ENCODE assay signal across 9 cellular contexts in genomic region chr17:45425125-45425983, GRCh38. TPM values are rescaled to one million over a fixed set of nuclear protein-coding genes. Genes with fewer than 3 reads are reported as not detected.
DNase-seq lines count a peak whose midpoint lies in the region; ATAC-seq and TF ChIP-seq lines count a peak whose summit lies in the region.
"Had no signal": no experiment of that assay in that cellular context is flagged by ENCODE, and none has a peak within 500 bp of the region (broad histone marks: within the 10 kb centered on the region; RNA-seq: fewer than 3 reads in every experiment).

No MANE protein-coding gene starts in this region.

- H3K27ac Mint-ChIP-seq in activated CD4-positive, alpha-beta T cell treated with anti-CD3 and anti-CD28 coated beads for 36 hours = no peak overlapping the region
- H3K27ac Mint-ChIP-seq: T-helper 1 cell treated with Interleukin-12 subunit alpha and Interleukin-12 subunit beta and Interleukin-4 antibody, amounts not matched to agents 30 μg/mL and 1 μg/mL, for 36 hours had no signal

- H3K27me3 ChIP-seq in kidney epithelial cell (ENCODE audit: control insufficient read depth, insufficient read depth, low read length) = peaks cover 10% of the 10 kb centered on the region

- H3K4me1 Mint-ChIP-seq in activated CD4-positive, alpha-beta T cell treated with anti-CD3 and anti-CD28 coated beads for 36 hours = peaks cover 12% of the 10 kb centered on the region

- peaks cover 6% of the 10 kb centered on the region for H3K27me3 Mint-ChIP-seq in activated CD4-positive, alpha-beta T cell treated with anti-CD3 and anti-CD28 coated beads for 36 hours

- DNase-seq in GM10266 (ENCODE audit: extremely low spot score) = peak; percentile 56
- DNase-seq in NCI-H2107 treated with DMSO at 0.1 percent for 48 hours (lab: John Stamatoyannopoulos, UW; ENCODE audit: unreplicated experiment) = peak; percentile 59
- peak; percentile 68 for DNase-seq in astrocyte of the spinal cord (ENCODE audit: low read depth, low spot score)
- DNase-seq in kidney epithelial cell (ENCODE audit: low read depth) = peak; percentile 81
- DNase-seq in NAMALWA (ENCODE audit: low spot score) = no peak
- no peak for DNase-seq in activated CD4-positive, alpha-beta T cell treated with anti-CD3 and anti-CD28 coated beads for 36 hours
- no peak for DNase-seq in superior temporal gyrus (ENCODE audit: extremely low spot score)

- no peaks in the 10 kb centered on the region for H3K9me3 Mint-ChIP-seq in activated CD4-positive, alpha-beta T cell treated with anti-CD3 and anti-CD28 coated beads for 36 hours (ENCODE audit: low read depth)
- H3K9me3 Mint-ChIP-seq: T-helper 1 cell treated with Interleukin-12 subunit alpha and Interleukin-12 subunit beta and Interleukin-4 antibody, amounts not matched to agents 30 μg/mL and 1 μg/mL, for 36 hours had no signal

- peak; percentile 37 for TF ChIP-seq CTCF in GM10266 (IDR thresholded peaks at IDR 0.05; ENCODE audit: control insufficient read depth, insufficient read depth, low read depth, missing control alignments)
- peak; percentile 61 for TF ChIP-seq CTCF in astrocyte of the spinal cord (IDR thresholded peaks at IDR 0.05; ENCODE audit: low read depth, low read length)
- peak; percentile 70 for TF ChIP-seq CTCF in kidney epithelial cell (IDR thresholded peaks at IDR 0.05; ENCODE audit: insufficient read depth, low read length, poor library complexity, severe bottlenecking)

- intact Hi-C loops in activated CD4-positive, alpha-beta T cell treated with anti-CD3 and anti-CD28 coated beads for 36 hours (cut with DNase I, micrococcal nuclease) = loop anchor here (5.0 to 10.0 kb wide), 2 partner anchors 167 to 409 kb away; no protein-coding TSS in a partner anchor

- in situ Hi-C loops in astrocyte of the spinal cord (cut with HindIII; ENCODE audit: low sequenced_read_pairs) = no loop called here

- CTCF ChIA-PET in activated CD4-positive, alpha-beta T cell treated with anti-CD3 and anti-CD28 coated beads for 36 hours (lab: Charles Lee) = interaction anchor here (0.7 to 0.8 kb wide), 3 partner anchors 10 to 28 kb away, joined by 3 to 4 read pairs (median 3); no protein-coding TSS in a partner anchor

- no peaks in the 10 kb centered on the region for H3K36me3 Mint-ChIP-seq in activated CD4-positive, alpha-beta T cell treated with anti-CD3 and anti-CD28 coated beads for 36 hours (ENCODE audit: low read depth)

- no peaks in the 10 kb centered on the region for H3K36me3 ChIP-seq in kidney epithelial cell (ENCODE audit: control insufficient read depth, insufficient read depth, low read length)

- no peak for ATAC-seq in GM18907 (IDR thresholded peaks at IDR 0.05; ENCODE audit: unreplicated experiment)
- no peak for ATAC-seq in activated CD4-positive, alpha-beta T cell treated with anti-CD3 and anti-CD28 coated beads for 36 hours

- no peak overlapping the region for H3K4me3 Mint-ChIP-seq in activated CD4-positive, alpha-beta T cell treated with anti-CD3 and anti-CD28 coated beads for 36 hours
- H3K4me3 Mint-ChIP-seq: T-helper 1 cell treated with Interleukin-12 subunit alpha and Interleukin-12 subunit beta and Interleukin-4 antibody, amounts not matched to agents 30 μg/mL and 1 μg/mL, for 36 hours had no signal

- H3K4me3 ChIP-seq in astrocyte of the spinal cord (ENCODE audit: low read depth, low read length) (no peak overlapping the region), kidney epithelial cell (ENCODE audit: low read depth, low read length) (peak overlapping the region; percentile 28)

- POLR2A ChIA-PET in activated CD4-positive, alpha-beta T cell treated with anti-CD3 and anti-CD28 coated beads for 36 hours (lab: Charles Lee) = no interaction called here

RNA-seq across cellular contexts. Expression of gene ARHGAP27, which starts 7.3 kb away (rescaled TPM):
- 36.4 and 51.6 TPM in 2 replicates for total RNA-seq in kidney epithelial cell
- total RNA-seq in activated CD4-positive, alpha-beta T cell treated with anti-CD3 and anti-CD28 coated beads for 36 hours = 10 to 100 TPM; 43.2 to 43.5 TPM

Comparison
In these comparisons a context has a peak if more than half of its experiments do, and no peak if none do; other contexts are left out.
1. DNase-seq: peak in GM10266 (single experiment), NCI-H2107 treated with DMSO at 0.1 percent for 48 hours (single experiment), astrocyte of the spinal cord (single experiment) and kidney epithelial cell (single experiment); none in NAMALWA (single experiment), activated CD4-positive, alpha-beta T cell treated with anti-CD3 and anti-CD28 coated beads for 36 hours (single experiment) and superior temporal gyrus (single experiment).
2. Peak in every context shown above with its lines, with median percentiles within 50 percentile points of each other: CTCF ChIP-seq.